In genomic region chr9:114506082-114506390, GRCh38 we compare ENCODE assay signal across 8 cellular contexts. TPM values are rescaled to one million over a fixed set of nuclear protein-coding genes. Genes with fewer than 3 reads are reported as not detected.
DNase-seq lines count a peak whose midpoint lies in the region; ATAC-seq, FAIRE-seq and TF ChIP-seq lines count a peak whose summit lies in the region.

No MANE protein-coding gene starts in this region.

- no peak overlapping the region for H3K18ac ChIP-seq in mesendoderm (ENCODE audit: low read length)

- peaks cover 0 to 18% (median 6%) of the 10 kb centered on the region in 12 donors for H3K4me1 ChIP-seq in heart left ventricle
- H3K4me1 ChIP-seq in mesendoderm (ENCODE audit: control insufficient read depth, low read depth, low read length), result no peaks in the 10 kb centered on the region
- peaks cover 6 to 31% (median 19%) of the 10 kb centered on the region in 4 donors for H3K4me1 ChIP-seq in upper lobe of left lung

- no peak overlapping the region for H2AK5ac ChIP-seq in mesendoderm (ENCODE audit: low read length)

- no peak overlapping the region for H3K23ac ChIP-seq in mesendoderm (ENCODE audit: low read length)

- H3K79me2 ChIP-seq in mesendoderm (ENCODE audit: control insufficient read depth, insufficient read depth, low read length), result no peaks in the 10 kb centered on the region

- WGBS in heart left ventricle, 4 donors, result 58 to 70% (median 64%) methylated on average over 7 of the region's 7 CpGs
- WGBS in mesendoderm (ENCODE audit: extremely low coverage, insufficient coverage, low lambda C conversion rate), result no CpG with 5 or more reads among the region's 7 CpGs
- WGBS in upper lobe of left lung, 2 donors, result 48 to 75% methylated on average over 7 of the region's 7 CpGs

- DNase-seq in heart left ventricle, result no peak
- no peak for DNase-seq in Right ventricle myocardium inferior (ENCODE audit: missing footprints)
- DNase-seq in brain microvascular endothelial cell, result no peak
- no peak for DNase-seq in mesendoderm
- no peak for DNase-seq in upper lobe of left lung
- DNase-seq in HTR-8/SVneo (ENCODE audit: insufficient read length, low spot score), result no peak

- no peak for TF ChIP-seq CTCF in heart left ventricle (IDR thresholded peaks at IDR 0.05)
- TF ChIP-seq CTCF in brain microvascular endothelial cell (IDR thresholded peaks at IDR 0.05; ENCODE audit: low read depth, low read length, missing control alignments), result no peak
- no peak for TF ChIP-seq CTCF in upper lobe of left lung (IDR thresholded peaks at IDR 0.05)

- H3K4me2 ChIP-seq in mesendoderm (ENCODE audit: low read length), result peak overlapping the region; percentile 90

- no peak overlapping the region for H3K4ac ChIP-seq in mesendoderm (ENCODE audit: low read depth, low read length)

- no peak overlapping the region for H2BK120ac ChIP-seq in mesendoderm (ENCODE audit: low read depth, low read length)

- no peak overlapping the region for H4K8ac ChIP-seq in mesendoderm (ENCODE audit: low read depth, low read length)

- no peaks in the 10 kb centered on the region for H3K79me1 ChIP-seq in mesendoderm (ENCODE audit: low read length)

- H3K9me3 ChIP-seq in heart left ventricle (no peaks in the 10 kb centered on the region), upper lobe of left lung (no peaks in the 10 kb centered on the region)

- H3K4me3 ChIP-seq in heart left ventricle (peak overlapping the region in 9 of 12 donors; percentile 53 to 69 (median 61)), brain microvascular endothelial cell (ENCODE audit: low read depth, low read length) (peak overlapping the region; percentile 64), mesendoderm (ENCODE audit: low read length) (no peak overlapping the region), upper lobe of left lung (peak overlapping the region in 3 of 4 donors; percentile 53 to 68 (median 65))

- no peak overlapping the region for H3K56ac ChIP-seq in mesendoderm (ENCODE audit: low read length)

- in situ Hi-C loops in brain microvascular endothelial cell (cut with HindIII; ENCODE audit: low pct_ligation_motif_present, low sequenced_read_pairs), result no loop called here

- intact Hi-C loops in heart left ventricle (cut with DNase I) (no loop called here), Right ventricle myocardium inferior (cut with DNase I) (no loop called here)

- H3K27ac ChIP-seq in heart left ventricle (peak overlapping the region in 1 of 12 donors; percentile 86), brain microvascular endothelial cell (no peak overlapping the region), mesendoderm (ENCODE audit: low read depth, low read length) (no peak overlapping the region), upper lobe of left lung (no peak overlapping the region)

- no peak for FAIRE-seq in HTR-8/SVneo (lab: Jason Lieb, UNC)

- no peak overlapping the region for H2BK5ac ChIP-seq in mesendoderm (ENCODE audit: low read length)

- H3K36me3 ChIP-seq in heart left ventricle (no peaks in the 10 kb centered on the region), brain microvascular endothelial cell (replicated peaks) (no peaks in the 10 kb centered on the region), mesendoderm (ENCODE audit: control insufficient read depth, insufficient read depth, low read length) (no peaks in the 10 kb centered on the region), upper lobe of left lung (no peaks in the 10 kb centered on the region)

- no peak for TF ChIP-seq EP300 in upper lobe of left lung (IDR thresholded peaks at IDR 0.05)

- H2BK15ac ChIP-seq in mesendoderm (replicated peaks; ENCODE audit: low read depth), result no peak overlapping the region

- H3K9ac ChIP-seq in mesendoderm (ENCODE audit: low read length), result no peak overlapping the region

- H3K27me3 ChIP-seq in heart left ventricle (peaks cover 5 to 74% (median 53%) of the 10 kb centered on the region in 9 donors), brain microvascular endothelial cell (replicated peaks) (peaks cover 14% of the 10 kb centered on the region), mesendoderm (ENCODE audit: insufficient read depth, low read length, poor library complexity) (no peaks in the 10 kb centered on the region), upper lobe of left lung (peaks cover 0 to 10% (median 3%) of the 10 kb centered on the region in 4 donors)

- H4K5ac ChIP-seq in mesendoderm (ENCODE audit: low read length), result no peak overlapping the region

- no peak for TF ChIP-seq POLR2A in heart left ventricle (IDR thresholded peaks at IDR 0.05)
- no peak for TF ChIP-seq POLR2A in upper lobe of left lung (IDR thresholded peaks at IDR 0.05)

- ATAC-seq in heart left ventricle (no peak), Right ventricle myocardium inferior (no peak), upper lobe of left lung (ENCODE audit: low FRiP score in 2 of 2) (no peak), GM21717 (IDR thresholded peaks at IDR 0.05; ENCODE audit: unreplicated experiment) (no peak), HG02840 (IDR thresholded peaks at IDR 0.05; ENCODE audit: low FRiP score, unreplicated experiment) (no peak)

RNA-seq across cellular contexts. Expression of gene WHRN, which starts 0.8 kb away (rescaled TPM):
- total RNA-seq in heart left ventricle (1 to 10 TPM in 3 of 9 donors, under 1 TPM in 6; 0.12 to 1.4 (median 0.56) TPM), Right ventricle myocardium inferior (0.49 TPM), upper lobe of left lung (10 to 100 TPM in 2 of 6 donors, 1 to 10 TPM in 4; 2.5 to 17.8 (median 5.6) TPM)
- under 1 TPM; 0.37 to 0.61 TPM for polyA plus RNA-seq in heart left ventricle
- polyA plus RNA-seq in mesendoderm (2013, experiment 1 of 2), result 2.5 TPM
- polyA plus RNA-seq in mesendoderm (2013, experiment 2 of 2), result 3.0 TPM
